8 cellular contexts compared by ENCODE assay signal in genomic region chr22:39308614-39309363, GRCh38. TPM values are rescaled to one million over a fixed set of nuclear protein-coding genes. Genes with fewer than 3 reads are reported as not detected.
A peak's percentile ranks its signal among the peaks of the same experiment; 100 is the strongest.
DNase-seq lines count a peak whose midpoint lies in the region; ATAC-seq, FAIRE-seq and TF ChIP-seq lines count a peak whose summit lies in the region.

No MANE protein-coding gene starts in this region.

- in situ Hi-C loops in KBM-7 (cut with MboI; ENCODE audit: low pct_unique_long_range_greater_than_20kb, low sequenced_read_pairs), result loop anchor here (10.0 kb wide), 1 partner anchor 134 kb away; no protein-coding TSS in a partner anchor

- ATAC-seq in A549, result peak; percentile 48 to 51
- no peak for ATAC-seq in stimulated activated naive B cell treated with anti-CD40 and anti-IgM and Interleukin-4, amounts not matched to agents 10 μg/mL and 1 μg/mL and 100 μg/mL, for 72 hours (replicated peaks)

- peak; percentile 65 to 73; a peak in 2 of 5 replicates for TF ChIP-seq EP300 in A549 (IDR thresholded peaks at IDR 0.05)

- no peaks in the 10 kb centered on the region for H3K9me3 Mint-ChIP-seq in brain
- peaks cover 0 to 3% of the 10 kb centered on the region in 2 donors for H3K9me3 Mint-ChIP-seq in stimulated activated naive B cell treated with anti-CD40 and anti-IgM and Interleukin-4, amounts not matched to agents 10 μg/mL and 1 μg/mL and 100 μg/mL, for 72 hours

- H3K27me3 Mint-ChIP-seq in brain, result no peaks in the 10 kb centered on the region
- no peaks in the 10 kb centered on the region for H3K27me3 Mint-ChIP-seq in stimulated activated naive B cell treated with anti-CD40 and anti-IgM and Interleukin-4, amounts not matched to agents 10 μg/mL and 1 μg/mL and 100 μg/mL, for 72 hours

- H3K27ac ChIP-seq in A549, result peak overlapping the region; percentile 94 to 95

- TF ChIP-seq CTCF in A549 (IDR thresholded peaks at IDR 0.05), result no peak
- TF ChIP-seq CTCF in brain (conservative IDR thresholded peaks at IDR 0.05), result no peak
- TF ChIP-seq CTCF in lower leg skin (IDR thresholded peaks at IDR 0.05), result no peak

- CTCF ChIA-PET in A549 (lab: Yijun Ruan, JAX), result interaction anchor here (0.6 to 6.9 kb wide), 13 partner anchors 8 to 139 kb away, joined by 3 to 96 read pairs (median 7); partner anchors contain the start of gene PDGFB

- DNase-seq in A549 (ENCODE audit: low read depth in 1 of 2, low spot score in 1 of 2), result peak; percentile 60 to 78
- DNase-seq in HTR-8/SVneo (ENCODE audit: insufficient read length, low spot score), result peak; percentile 82
- peak; percentile 82 to 96 for DNase-seq in lower leg skin (ENCODE audit: low spot score in 2 of 2)
- no peak for DNase-seq in DMS79 treated with DMSO at 0.1 percent for 48 hours (lab: John Stamatoyannopoulos, UW)
- no peak for DNase-seq in NCI-H2029 treated with DMSO at 0.1 percent for 48 hours (lab: John Stamatoyannopoulos, UW)
- DNase-seq in KBM-7, result no peak
- DNase-seq in stimulated activated naive B cell treated with anti-CD40 and anti-IgM and Interleukin-4, amounts not matched to agents 10 μg/mL and 1 μg/mL and 100 μg/mL, for 72 hours, result no peak

- TF ChIP-seq POLR2A in A549 (IDR thresholded peaks at IDR 0.05; ENCODE audit: low read length) (no peak), lower leg skin (IDR thresholded peaks at IDR 0.05) (no peak)

- peak overlapping the region in 4 of 5 experiments; percentile 35 to 96 (median 70) for H3K27ac Mint-ChIP-seq in brain
- no peak overlapping the region for H3K27ac Mint-ChIP-seq in stimulated activated naive B cell treated with anti-CD40 and anti-IgM and Interleukin-4, amounts not matched to agents 10 μg/mL and 1 μg/mL and 100 μg/mL, for 72 hours

- H3K4me2 ChIP-seq in A549, result peak overlapping the region; percentile 83

- WGBS in A549 (ENCODE audit: missing lambda C conversion rate), result 1% methylated on average over 20 of the region's 24 CpGs
- 2 to 12% methylated on average over 24 of the region's 24 CpGs for WGBS in lower leg skin, 2 donors

- POLR2A ChIA-PET in A549 (lab: Yijun Ruan, JAX), result interaction anchor here (1.2 to 3.4 kb wide), 2 partner anchors 11 to 156 kb away, joined by 3 to 33 read pairs; partner anchors contain the start of genes CBX7 and RPL3

- intact Hi-C loops in lower leg skin (cut with DNase I; ENCODE audit: low total_unique reads), result no loop called here

- peaks cover 31% of the 10 kb centered on the region for H3K4me1 Mint-ChIP-seq in brain
- peaks cover 29 to 37% of the 10 kb centered on the region in 2 donors for H3K4me1 Mint-ChIP-seq in stimulated activated naive B cell treated with anti-CD40 and anti-IgM and Interleukin-4, amounts not matched to agents 10 μg/mL and 1 μg/mL and 100 μg/mL, for 72 hours

- peak overlapping the region in 1 of 5 experiments; percentile 29 for H3K4me3 Mint-ChIP-seq in brain
- no peak overlapping the region for H3K4me3 Mint-ChIP-seq in stimulated activated naive B cell treated with anti-CD40 and anti-IgM and Interleukin-4, amounts not matched to agents 10 μg/mL and 1 μg/mL and 100 μg/mL, for 72 hours

- H3K4me1 ChIP-seq in A549, result peaks cover 51% of the 10 kb centered on the region

- H3K36me3 Mint-ChIP-seq in brain, result peaks cover 29% of the 10 kb centered on the region
- H3K36me3 Mint-ChIP-seq in stimulated activated naive B cell treated with anti-CD40 and anti-IgM and Interleukin-4, amounts not matched to agents 10 μg/mL and 1 μg/mL and 100 μg/mL, for 72 hours, result peaks cover 28 to 69% of the 10 kb centered on the region in 2 donors

- no peaks in the 10 kb centered on the region for H3K9me3 ChIP-seq in A549

- TF ChIP-seq RAD21 in A549 (conservative IDR thresholded peaks at IDR 0.05 in 1 of 2, IDR thresholded peaks at IDR 0.05 in 1 of 2), result peak; percentile 38 to 48; a peak in 4 of 5 replicates

- H3K4me3 ChIP-seq in A549 (no peak overlapping the region), lower leg skin (ENCODE audit: low read depth, poor library complexity, severe bottlenecking) (no peak overlapping the region)

- no peak for FAIRE-seq in A549 (lab: Jason Lieb, UNC)
- FAIRE-seq in HTR-8/SVneo (lab: Jason Lieb, UNC), result peak; percentile 51

TF ChIP-seq in A549, 52 proteins besides CTCF, POLR2A, EP300 and RAD21 (continues in another document):
- TF ChIP-seq ZSCAN20 (CRISPR knock-in tag; IDR thresholded peaks at IDR 0.05) (no peak), KDM1A (IDR thresholded peaks at IDR 0.05; ENCODE audit: low read depth) (no peak), POLR2AphosphoS2 (conservative IDR thresholded peaks at IDR 0.05; ENCODE audit: low read length) (no peak), JUN (IDR thresholded peaks at IDR 0.05) (peak; percentile 68 to 73; a peak in 4 of 5 replicates), HEYL (CRISPR knock-in tag; IDR thresholded peaks at IDR 0.05) (no peak), PHF8 (IDR thresholded peaks at IDR 0.05; ENCODE audit: borderline replicate concordance, low read depth) (no peak), GATA3 (IDR thresholded peaks at IDR 0.05; ENCODE audit: borderline replicate concordance) (peak; percentile 68; the same call in 1 of the 2 replicates), HOXB13 (CRISPR knock-in tag; IDR thresholded peaks at IDR 0.05; ENCODE audit: low read depth) (no peak), MAX (IDR thresholded peaks at IDR 0.05) (peak; percentile 58; the same call in 1 of the 2 replicates), BCL3 (IDR thresholded peaks at IDR 0.05) (0 out of 3 replicates have a peak, but pooled peaks have one; percentile 34), SMC3 (IDR thresholded peaks at IDR 0.05) (peak; percentile 34), HES2 (IDR thresholded peaks at IDR 0.05) (0 out of 2 replicates have a peak, but pooled peaks have one; percentile 42), PBX3 (IDR thresholded peaks at IDR 0.05) (0 out of 2 replicates have a peak, but pooled peaks have one; percentile 17), ELK1 (IDR thresholded peaks at IDR 0.05; ENCODE audit: low read depth, low read length) (no peak), FOSL2 (IDR thresholded peaks at IDR 0.05) (peak; percentile 85), FOSL2 (CRISPR knock-in tag; IDR thresholded peaks at IDR 0.05) (peak; percentile 99), HDAC2 (IDR thresholded peaks at IDR 0.05) (no peak), BHLHE40 (IDR thresholded peaks at IDR 0.05; ENCODE audit: low read depth, low read length) (no peak), NR3C1 (IDR thresholded peaks at IDR 0.05) (no peak), CBX2 (IDR thresholded peaks at IDR 0.05; ENCODE audit: borderline replicate concordance, low read depth) (no peak), CEBPB (IDR thresholded peaks at IDR 0.05) (peak; percentile 69 to 92), JUNB (IDR thresholded peaks at IDR 0.05) (peak; percentile 85)

RNA-seq across cellular contexts. Expression of gene RPL3, which starts 10.6 kb away (rescaled TPM):
- polyA plus RNA-seq in A549 (2011; rRNA removed), result 1,852 and 1,921 TPM in 2 replicates
- polyA plus RNA-seq in A549 (2012; cell fraction: cytosol; rRNA removed), result 3,052 and 3,485 TPM in 2 replicates
- 1,995 and 2,105 TPM in 2 replicates for polyA plus RNA-seq in A549 (2012; cell fraction: nucleus; rRNA removed)
- 1,908 to 2,151 TPM (median 1,965 TPM) in 3 replicates for polyA plus RNA-seq in A549 (2017; fragmentation: RNase III; extraction: RNeasy Plus Mini Kit Qiagen cat#74134 plus additional on column Dnase treatment)
- 1,682 and 1,944 TPM in 2 replicates for polyA minus RNA-seq in A549 (2011; rRNA and poly(A)+ RNA removed)
- polyA plus RNA-seq in brain (ENCODE audit: insufficient read depth, low read depth, low replicate concordance), result 2,313 TPM
- total RNA-seq in lower leg skin, result 1,000 to 10,000 TPM; 2,414 to 3,362 (median 2,993) TPM

RNA-seq across cellular contexts. Expression of gene SYNGR1, which starts 41.0 kb away (rescaled TPM):
- polyA plus RNA-seq in A549 (2011; rRNA removed) (6.7 and 7.9 TPM in 2 replicates), A549 (2017; fragmentation: RNase III; extraction: RNeasy Plus Mini Kit Qiagen cat#74134 plus additional on column Dnase treatment) (10.9 to 14.5 TPM (median 11.7 TPM) in 3 replicates), brain (ENCODE audit: insufficient read depth, low read depth, low replicate concordance) (55.1 TPM)
- 27.4 and 39.6 TPM in 2 replicates for polyA plus RNA-seq in A549 (2012; cell fraction: cytosol; rRNA removed)
- 41.2 and 57.0 TPM in 2 replicates for polyA plus RNA-seq in A549 (2012; cell fraction: nucleus; rRNA removed)
- 2.6 and 5.5 TPM in 2 replicates for polyA minus RNA-seq in A549 (2011; rRNA and poly(A)+ RNA removed)
- total RNA-seq in lower leg skin, result 10 to 100 TPM; 25.5 to 51.3 (median 38.9) TPM

Comparison
In these comparisons a context has a peak if more than half of its experiments do, and no peak if none do; other contexts are left out.
1. ATAC-seq: peak in A549 (2 of 2); none in stimulated activated naive B cell treated with anti-CD40 and anti-IgM and Interleukin-4, amounts not matched to agents 10 μg/mL and 1 μg/mL and 100 μg/mL, for 72 hours (0 of 2).
2. DNase-seq: peak in A549 (2 of 2), HTR-8/SVneo (single experiment) and lower leg skin (2 of 2); none in DMS79 treated with DMSO at 0.1 percent for 48 hours (single experiment), NCI-H2029 treated with DMSO at 0.1 percent for 48 hours (single experiment), KBM-7 (single experiment) and stimulated activated naive B cell treated with anti-CD40 and anti-IgM and Interleukin-4, amounts not matched to agents 10 μg/mL and 1 μg/mL and 100 μg/mL, for 72 hours (single experiment).